In genomic region chr3:43540625-43541024, GRCh38 we compare ENCODE assay signal across 28 cellular contexts.
DNase-seq lines count a peak whose midpoint lies in the region; ATAC-seq, FAIRE-seq and TF ChIP-seq lines count a peak whose summit lies in the region.
"Had no signal": no experiment of that assay in that cellular context is flagged by ENCODE, and none has a peak within 500 bp of the region (broad histone marks: within the 10 kb centered on the region; RNA-seq: fewer than 3 reads in every experiment).

No MANE protein-coding gene starts in this region.

- POLR2A ChIA-PET in HepG2 (lab: Yijun Ruan, JAX), result no interaction called here

- H3K4me1 ChIP-seq in HepG2 (ENCODE audit: insufficient read depth, low read length) (peaks cover 8% of the 10 kb centered on the region), right lobe of liver (no peaks in the 10 kb centered on the region)

- BruUV-seq in HepG2 (replicated peaks; lab: Mats Ljungman, UMichigan), result no TSS peak

- CTCF ChIA-PET in HepG2 (lab: Yijun Ruan, JAX; ENCODE audit: low intra/inter-chr PET ratio, low total read pairs), result no interaction called here

- in situ Hi-C loops in HepG2 (cut with HindIII; ENCODE audit: extremely low pct_ligation_motif_present, low pct_unique_long_range_greater_than_20kb), result loop anchor here (10.0 kb wide), 2 partner anchors 94 to 664 kb away; no protein-coding TSS in a partner anchor

- no peaks in the 10 kb centered on the region for H4K20me1 ChIP-seq in HepG2 (ENCODE audit: insufficient read depth, low read length)
- H4K20me1 ChIP-seq: BLaER1 treated with 17β-estradiol and CSF1 and Interleukin-3, amounts not matched to agents 10 nM and 100 nM had no signal

- TF ChIP-seq POLR2A in HepG2 (IDR thresholded peaks at IDR 0.05; ENCODE audit: insufficient read depth in 1 of 2, low read depth in 2 of 2, low read length in 2 of 2) (no peak), right lobe of liver (IDR thresholded peaks at IDR 0.05) (no peak)

- H3K79me2 ChIP-seq in HepG2 (ENCODE audit: insufficient read depth, low read length), result no peaks in the 10 kb centered on the region

- H3K36me3 ChIP-seq in HepG2 (replicated peaks in 1 of 2; ENCODE audit: control insufficient read depth in 1 of 2, insufficient read depth in 2 of 2, low read length in 2 of 2) (no peaks in the 10 kb centered on the region), right lobe of liver (no peaks in the 10 kb centered on the region)

- no peak for DNase-seq in HepG2 (ENCODE audit: low spot score)
- DNase-seq in right lobe of liver, result no peak
- peak; percentile 82 for DNase-seq in amniotic epithelial cell (ENCODE audit: low read depth)
- DNase-seq in fibroblast of pulmonary artery (ENCODE audit: low read depth), result peak; percentile 55
- DNase-seq in COR-L47 (lab: John Stamatoyannopoulos, UW), result no peak
- no peak for DNase-seq in posterior vena cava (ENCODE audit: low spot score)
- DNase-seq: activated CD4-positive, alpha-beta T cell treated with anti-CD3 and anti-CD28 coated beads for 4 hours; activated T-cell treated with anti-CD3 and anti-CD28 coated beads for 4 hours; aorta; DMS153; effector memory CD4-positive, alpha-beta T cell; hippocampal formation; left cardiac atrium; mucosa of descending colon; NCI-H1694; NCI-H446; NCI-H82; SIG-M5; stimulated activated naive CD4-positive, alpha-beta T cell treated with Interleukin-2 at 50 U/mL for 16 hours had no signal

- H3K9me3 ChIP-seq in HepG2 (ENCODE audit: low read length), result no peaks in the 10 kb centered on the region
- H3K9me3 ChIP-seq in right lobe of liver, result no peaks in the 10 kb centered on the region
- H3K9me3 ChIP-seq: BLaER1 treated with 17β-estradiol and CSF1 and Interleukin-3, amounts not matched to agents 10 nM and 100 nM; mucosa of descending colon had no signal

- ATAC-seq in HepG2, result no peak
- no peak for ATAC-seq in right lobe of liver
- no peak for ATAC-seq in HG02970 (IDR thresholded peaks at IDR 0.05; ENCODE audit: low FRiP score, unreplicated experiment)
- no peak for ATAC-seq in GM18907 (IDR thresholded peaks at IDR 0.05; ENCODE audit: unreplicated experiment)
- ATAC-seq: activated naive CD4-positive, alpha-beta T cell treated with anti-CD3 and anti-CD28 coated beads, Interleukin-2, amount 50 U/mL, for 72 hours; GM23338; left cardiac atrium; mucosa of descending colon; natural killer cell treated with Interleukin-12 subunit alpha and Interleukin-12 subunit beta and Interleukin-15 and Interleukin-18, amount 100 ng/mL, for 72 hours had no signal

- H3K27me3 ChIP-seq in HepG2 (ENCODE audit: control insufficient read depth in 1 of 2, insufficient read depth in 2 of 2, low read length in 2 of 2), result no peaks in the 10 kb centered on the region
- no peaks in the 10 kb centered on the region for H3K27me3 ChIP-seq in right lobe of liver
- H3K27me3 ChIP-seq: BLaER1 treated with 17β-estradiol and CSF1 and Interleukin-3, amounts not matched to agents 10 nM and 100 nM had no signal

- TF ChIP-seq RAD21 in HepG2 (CRISPR knock-in tag; IDR thresholded peaks at IDR 0.05), result no peak

- H2AFZ ChIP-seq in HepG2 (ENCODE audit: low read length), result no peak overlapping the region
- H2AFZ ChIP-seq: GM23338 had no signal

- FAIRE-seq in HepG2 (lab: Jason Lieb, UNC), result no peak
- FAIRE-seq: RCC 7860 had no signal

- H3K27ac ChIP-seq in HepG2 (ENCODE audit: extremely low read length, insufficient read depth, low read length), result no peak overlapping the region
- no peak overlapping the region for H3K27ac ChIP-seq in right lobe of liver
- H3K27ac ChIP-seq: BLaER1 treated with 17β-estradiol and CSF1 and Interleukin-3, amounts not matched to agents 10 nM and 100 nM; coronary artery; VCaP had no signal

- intact Hi-C loops in HepG2 (cut with micrococcal nuclease; ENCODE audit: unreplicated experiment), result no loop called here
- intact Hi-C loops in right lobe of liver (cut with DNase I), result loop anchor here in 1 of 2 donors (10.0 kb wide), 1 partner anchor 654 kb away; no protein-coding TSS in a partner anchor
- intact Hi-C loops in posterior vena cava (cut with DNase I), result loop anchor here in 1 of 2 donors (5.0 kb wide), 1 partner anchor 657 kb away; no protein-coding TSS in a partner anchor

- no peak overlapping the region for H3K4me3 ChIP-seq in HepG2 (replicated peaks in 1 of 3; ENCODE audit: insufficient read depth in 1 of 3, low read depth in 2 of 3, low read length in 3 of 3)
- H3K4me3 ChIP-seq in right lobe of liver, result no peak overlapping the region
- H3K4me3 ChIP-seq in fibroblast of pulmonary artery (replicated peaks; ENCODE audit: low read depth, low read length), result no peak overlapping the region
- H3K4me3 ChIP-seq: BLaER1 treated with 17β-estradiol and CSF1 and Interleukin-3, amounts not matched to agents 10 nM and 100 nM; coronary artery; GM23338; mucosa of descending colon had no signal

- H3K4me2 ChIP-seq in HepG2 (ENCODE audit: low read depth, low read length), result no peak overlapping the region
- H3K4me2 ChIP-seq: BLaER1 treated with 17β-estradiol and CSF1 and Interleukin-3, amounts not matched to agents 10 nM and 100 nM had no signal

- H3K9ac ChIP-seq in HepG2 (ENCODE audit: insufficient read depth, low read depth, low read length), result no peak overlapping the region
- H3K9ac ChIP-seq: BLaER1 treated with 17β-estradiol and CSF1 and Interleukin-3, amounts not matched to agents 10 nM and 100 nM had no signal

- TF ChIP-seq CTCF in HepG2 (CRISPR knock-in tag; IDR thresholded peaks at IDR 0.05) (no peak), right lobe of liver (IDR thresholded peaks at IDR 0.05) (no peak), fibroblast of pulmonary artery (IDR thresholded peaks at IDR 0.05; ENCODE audit: low read length, missing control alignments) (no peak)

- TF ChIP-seq EP300 in HepG2 (IDR thresholded peaks at IDR 0.05; ENCODE audit: low read depth in 2 of 2, low read length in 2 of 2) (no peak), HepG2 (CRISPR knock-in tag; IDR thresholded peaks at IDR 0.05; ENCODE audit: borderline replicate concordance) (no peak)

TF ChIP-seq in HepG2, 621 proteins besides CTCF, POLR2A, EP300 and RAD21:
- TF ChIP-seq ZSCAN29 (CRISPR knock-in tag; conservative IDR thresholded peaks at IDR 0.05) (no peak), IKZF4 (CRISPR knock-in tag; IDR thresholded peaks at IDR 0.05; ENCODE audit: borderline replicate concordance, low read depth, not compliant biosample characterization) (no peak), TBL1XR1 (IDR thresholded peaks at IDR 0.05; ENCODE audit: borderline replicate concordance, low read length, partially characterized antibody) (no peak), XRCC5 (optimal IDR thresholded peaks at IDR 0.05; ENCODE audit: low read length) (no peak), EED (CRISPR knock-in tag; IDR thresholded peaks at IDR 0.05) (no peak), IRF2 (CRISPR knock-in tag; IDR thresholded peaks at IDR 0.05) (no peak), RFX5 (IDR thresholded peaks at IDR 0.05; ENCODE audit: low read depth, low read length) (no peak), CEBPB (IDR thresholded peaks at IDR 0.05; ENCODE audit: borderline replicate concordance, low read depth, low read length) (peak; percentile 20; the same call in 1 of the 2 replicates)
- TF ChIP-seq, protein P1, sequence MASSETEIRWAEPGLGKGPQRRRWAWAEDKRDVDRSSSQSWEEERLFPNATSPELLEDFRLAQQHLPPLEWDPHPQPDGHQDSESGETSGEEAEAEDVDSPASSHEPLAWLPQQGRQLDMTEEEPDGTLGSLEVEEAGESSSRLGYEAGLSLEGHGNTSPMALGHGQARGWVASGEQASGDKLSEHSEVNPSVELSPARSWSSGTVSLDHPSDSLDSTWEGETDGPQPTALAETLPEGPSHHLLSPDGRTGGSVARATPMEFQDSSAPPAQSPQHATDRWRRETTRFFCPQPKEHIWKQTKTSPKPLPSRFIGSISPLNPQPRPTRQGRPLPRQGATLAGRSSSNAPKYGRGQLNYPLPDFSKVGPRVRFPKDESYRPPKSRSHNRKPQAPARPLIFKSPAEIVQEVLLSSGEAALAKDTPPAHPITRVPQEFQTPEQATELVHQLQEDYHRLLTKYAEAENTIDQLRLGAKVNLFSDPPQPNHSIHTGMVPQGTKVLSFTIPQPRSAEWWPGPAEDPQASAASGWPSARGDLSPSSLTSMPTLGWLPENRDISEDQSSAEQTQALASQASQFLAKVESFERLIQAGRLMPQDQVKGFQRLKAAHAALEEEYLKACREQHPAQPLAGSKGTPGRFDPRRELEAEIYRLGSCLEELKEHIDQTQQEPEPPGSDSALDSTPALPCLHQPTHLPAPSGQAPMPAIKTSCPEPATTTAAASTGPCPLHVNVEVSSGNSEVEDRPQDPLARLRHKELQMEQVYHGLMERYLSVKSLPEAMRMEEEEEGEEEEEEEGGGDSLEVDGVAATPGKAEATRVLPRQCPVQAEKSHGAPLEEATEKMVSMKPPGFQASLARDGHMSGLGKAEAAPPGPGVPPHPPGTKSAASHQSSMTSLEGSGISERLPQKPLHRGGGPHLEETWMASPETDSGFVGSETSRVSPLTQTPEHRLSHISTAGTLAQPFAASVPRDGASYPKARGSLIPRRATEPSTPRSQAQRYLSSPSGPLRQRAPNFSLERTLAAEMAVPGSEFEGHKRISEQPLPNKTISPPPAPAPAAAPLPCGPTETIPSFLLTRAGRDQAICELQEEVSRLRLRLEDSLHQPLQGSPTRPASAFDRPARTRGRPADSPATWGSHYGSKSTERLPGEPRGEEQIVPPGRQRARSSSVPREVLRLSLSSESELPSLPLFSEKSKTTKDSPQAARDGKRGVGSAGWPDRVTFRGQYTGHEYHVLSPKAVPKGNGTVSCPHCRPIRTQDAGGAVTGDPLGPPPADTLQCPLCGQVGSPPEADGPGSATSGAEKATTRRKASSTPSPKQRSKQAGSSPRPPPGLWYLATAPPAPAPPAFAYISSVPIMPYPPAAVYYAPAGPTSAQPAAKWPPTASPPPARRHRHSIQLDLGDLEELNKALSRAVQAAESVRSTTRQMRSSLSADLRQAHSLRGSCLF (CRISPR knock-in tag; IDR thresholded peaks at IDR 0.05; ENCODE audit: borderline replicate concordance), result no peak

Comparison
In these comparisons a context has a peak if more than half of its experiments do, and no peak if none do; other contexts are left out.
1. DNase-seq: peak in amniotic epithelial cell (single experiment) and fibroblast of pulmonary artery (single experiment); none in HepG2 (single experiment), right lobe of liver (0 of 3), COR-L47 (single experiment) and posterior vena cava (single experiment).